Comparison of ENCODE assay signal across 15 cellular contexts in genomic region chr13:24074687-24075086, GRCh38.
DNase-seq lines count a peak whose midpoint lies in the region; ATAC-seq, FAIRE-seq and TF ChIP-seq lines count a peak whose summit lies in the region.
"Had no signal": no experiment of that assay in that cellular context is flagged by ENCODE, and none has a peak within 500 bp of the region (broad histone marks: within the 10 kb centered on the region; RNA-seq: fewer than 3 reads in every experiment).

No MANE protein-coding gene starts in this region.

- H3K36me3 Mint-ChIP-seq in endothelial cell (ENCODE audit: low read depth, unreplicated experiment), result no peaks in the 10 kb centered on the region
- H3K36me3 Mint-ChIP-seq in nephron (ENCODE audit: low read depth), result no peaks in the 10 kb centered on the region
- H3K36me3 Mint-ChIP-seq: CD4-positive, CD25-positive, alpha-beta regulatory T cell had no signal

- peak overlapping the region; percentile 45; the same call in 1 of the 2 replicates for H2AFZ ChIP-seq in DND-41 (ENCODE audit: low read depth, low read length)

- H3K9me3 Mint-ChIP-seq in endothelial cell (ENCODE audit: unreplicated experiment), result no peaks in the 10 kb centered on the region
- no peaks in the 10 kb centered on the region for H3K9me3 Mint-ChIP-seq in nephron
- H3K9me3 Mint-ChIP-seq: activated T-helper 17 cell treated with anti-CD3 and anti-CD28 coated beads, Interleukin-2, amount 50 U/mL, for 72 hours; CD4-positive, CD25-positive, alpha-beta regulatory T cell had no signal

- no peaks in the 10 kb centered on the region for H3K4me1 ChIP-seq in DND-41 (ENCODE audit: insufficient read depth, low read length)
- H3K4me1 ChIP-seq: psoas muscle had no signal

- no peaks in the 10 kb centered on the region for H3K36me3 ChIP-seq in DND-41 (ENCODE audit: insufficient read depth, low read length)

- no peak overlapping the region for H3K27ac ChIP-seq in DND-41 (ENCODE audit: low read length)
- H3K27ac ChIP-seq: psoas muscle had no signal

- peak overlapping the region; percentile 55 for H3K27ac Mint-ChIP-seq in endothelial cell (ENCODE audit: unreplicated experiment)
- peak overlapping the region; percentile 10 to 80 (median 37) for H3K27ac Mint-ChIP-seq in nephron
- H3K27ac Mint-ChIP-seq: activated T-helper 17 cell treated with anti-CD3 and anti-CD28 coated beads, Interleukin-2, amount 50 U/mL, for 72 hours; CD4-positive, CD25-positive, alpha-beta regulatory T cell had no signal

- no peak overlapping the region for H3K4me2 ChIP-seq in DND-41 (ENCODE audit: insufficient read depth, low read length)

- no peak for DNase-seq in DND-41
- peak; percentile 18 for DNase-seq in NOMO-1 treated with dmso at 0.1 percent for 144 hours (lab: John Stamatoyannopoulos, UW; ENCODE audit: unreplicated experiment)
- DNase-seq in endothelial cell (ENCODE audit: low spot score), result no peak
- no peak for DNase-seq in foreskin melanocyte
- DNase-seq in D721Med (ENCODE audit: insufficient read length, low spot score), result no peak
- DNase-seq in NCI-H510A (lab: John Stamatoyannopoulos, UW), result no peak
- DNase-seq: activated CD4-positive, alpha-beta T cell treated with anti-CD3 and anti-CD28 coated beads, Interleukin-2, amount 50 U/mL, for 1 hour; CD4-positive, CD25-positive, alpha-beta regulatory T cell; NCI-H82; psoas muscle; stimulated activated CD4-positive, alpha-beta T cell treated with anti-CD3 and anti-CD28 coated beads, Interleukin-4, amount 100 ng/mL, for 1 hour; stimulated activated naive CD4-positive, alpha-beta T cell treated with Interleukin-2 at 50 U/mL for 16 hours had no signal

- no peaks in the 10 kb centered on the region for H4K20me1 ChIP-seq in DND-41 (ENCODE audit: insufficient read depth, low read length)

- no peaks in the 10 kb centered on the region for H3K79me2 ChIP-seq in DND-41 (ENCODE audit: insufficient read depth, low read length)

- no peaks in the 10 kb centered on the region for H3K9me3 ChIP-seq in DND-41 (ENCODE audit: insufficient read depth, low read length, severe bottlenecking)
- H3K9me3 ChIP-seq: psoas muscle had no signal

- H3K27me3 Mint-ChIP-seq in endothelial cell (ENCODE audit: unreplicated experiment) (peaks cover 8% of the 10 kb centered on the region), nephron (ENCODE audit: low read depth) (no peaks in the 10 kb centered on the region)

- no peak overlapping the region for H3K9ac ChIP-seq in DND-41 (ENCODE audit: low read depth, low read length)

- no peaks in the 10 kb centered on the region for H3K27me3 ChIP-seq in DND-41 (ENCODE audit: insufficient read depth, low read length, poor library complexity)

- no peak for FAIRE-seq in D721Med (lab: Jason Lieb, UNC)

- peaks cover 22% of the 10 kb centered on the region for H3K4me1 Mint-ChIP-seq in endothelial cell (ENCODE audit: unreplicated experiment)
- H3K4me1 Mint-ChIP-seq in nephron, result peaks cover 44% of the 10 kb centered on the region

- H3K4me3 Mint-ChIP-seq in endothelial cell (ENCODE audit: unreplicated experiment) (no peak overlapping the region), nephron (no peak overlapping the region)
- H3K4me3 Mint-ChIP-seq: activated T-helper 17 cell treated with anti-CD3 and anti-CD28 coated beads, Interleukin-2, amount 50 U/mL, for 72 hours; CD4-positive, CD25-positive, alpha-beta regulatory T cell had no signal

- H3K4me3 ChIP-seq in DND-41 (ENCODE audit: low read depth in 1 of 2, low read length in 2 of 2), result no peak overlapping the region
- H3K4me3 ChIP-seq: psoas muscle had no signal

- TF ChIP-seq CTCF in DND-41 (IDR thresholded peaks at IDR 0.05; ENCODE audit: borderline replicate concordance, extremely low read depth, low read length, poor library complexity, severe bottlenecking), result no peak
- TF ChIP-seq CTCF in endothelial cell (IDR thresholded peaks at IDR 0.05; ENCODE audit: unreplicated experiment), result no peak
- no peak for TF ChIP-seq CTCF in nephron (IDR thresholded peaks at IDR 0.05; ENCODE audit: unreplicated experiment in 3 of 3)
- TF ChIP-seq CTCF in D721Med (IDR thresholded peaks at IDR 0.05; ENCODE audit: insufficient read depth, missing control alignments), result no peak

- ATAC-seq in DND-41 (ENCODE audit: insufficient read depth, low read depth), result peak; percentile 55; the same call in 2 of the 3 replicates
- no peak for ATAC-seq in GM18517 (IDR thresholded peaks at IDR 0.05; ENCODE audit: unreplicated experiment)
- ATAC-seq: activated T-helper 17 cell treated with anti-CD3 and anti-CD28 coated beads, Interleukin-2, amount 50 U/mL, for 72 hours; psoas muscle had no signal
